In the genomic region with DNA sequence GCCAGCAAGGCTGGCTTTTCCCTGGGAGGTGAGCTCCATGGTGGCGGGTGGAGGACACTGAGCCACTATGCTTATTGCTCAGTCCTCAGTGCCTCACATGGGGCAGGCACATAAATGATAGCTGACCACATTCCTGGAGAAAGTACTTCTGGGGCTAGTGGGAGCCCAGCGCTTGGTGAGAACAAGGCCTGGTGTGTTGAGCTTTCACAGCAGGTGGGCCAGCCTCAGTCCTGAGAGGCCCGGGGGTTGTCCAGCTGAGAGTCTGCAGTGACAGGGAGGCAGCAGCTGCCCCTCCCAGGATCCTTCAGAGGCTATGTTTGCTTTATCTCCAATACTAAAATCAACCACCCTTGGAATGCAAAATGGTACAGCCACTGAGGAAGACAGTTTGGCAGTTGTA, we compare ENCODE assay signal across 16 cellular contexts.
"Had no signal": no experiment of that assay in that cellular context is flagged by ENCODE, and none has a peak within 500 bp of the region (broad histone marks: within the 10 kb centered on the region; RNA-seq: fewer than 3 reads in every experiment).

No MANE protein-coding gene starts in this region.

- DNase-seq: activated CD4-positive, alpha-beta T cell treated with anti-CD3 and anti-CD28 coated beads, Interleukin-2, amount 50 U/mL, for 4 hours; activated CD4-positive, CD25-positive, alpha-beta regulatory T cell treated with anti-CD3 and anti-CD28 coated beads, Interleukin-2, amount 50 U/mL, for 72 hours; activated CD8-positive, alpha-beta memory T cell treated with anti-CD3 and anti-CD28 coated beads, Interleukin-2, amount 10 ng/mL, durations not matched to agents 7 days and 5 days; activated gamma-delta T cell treated with Interleukin-2 at 50 U/mL for 16 hours; activated naive CD8-positive, alpha-beta T cell treated with anti-CD3 and anti-CD28 coated beads, Interleukin-2, amount 10 ng/mL, durations not matched to agents 7 days and 5 days; activated T-cell treated with anti-CD3 and anti-CD28 coated beads, Interleukin-2, amount 50 U/mL, for 4 hours; anterior cingulate cortex; hypothalamus; kidney glomerular epithelial cell; posterior cingulate gyrus; small intestine; tibial artery; uterus had no signal

- H3K9me3 ChIP-seq: neutrophil, right atrium auricular region, tibial artery, uterus had no signal

- H3K4me1 ChIP-seq: uterus had no signal

- H3K27ac ChIP-seq: neutrophil, right atrium auricular region, tibial artery, uterus had no signal

- H3K27me3 ChIP-seq: right atrium auricular region, tibial artery, uterus had no signal

- H3K4me3 ChIP-seq: right atrium auricular region, tibial artery, uterus had no signal

- H3K36me3 ChIP-seq: neutrophil, right atrium auricular region, tibial artery, uterus had no signal

- ATAC-seq: activated CD8-positive, alpha-beta memory T cell treated with anti-CD3 and anti-CD28 coated beads, Interleukin-2, amount 10 ng/mL, durations not matched to agents 7 days and 5 days; activated T-cell treated with anti-CD3 and anti-CD28 coated beads, Interleukin-2, amount 50 U/mL, for 4 hours; esophagus mucosa had no signal
